ENCODE assay signal across 8 cellular contexts in genomic region chr15:63939531-63940130, GRCh38.
DNase-seq lines count a peak whose midpoint lies in the region; ATAC-seq and TF ChIP-seq lines count a peak whose summit lies in the region.

No MANE protein-coding gene starts in this region.

- peaks cover 5% of the 10 kb centered on the region for H3K4me1 ChIP-seq in mucosa of descending colon (ENCODE audit: low read depth)

- intact Hi-C loops in Right ventricle myocardium inferior (cut with DNase I): no loop called here
- intact Hi-C loops in cardiac septum (cut with DNase I): no loop called here
- intact Hi-C loops in mucosa of descending colon (cut with DNase I, micrococcal nuclease): loop anchor here (5.0 to 10.0 kb wide), 2 partner anchors 103 to 105 kb away; partner anchors contain the start of gene DAPK2 (in 1 of the 2)

- H3K4me3 ChIP-seq in choroid plexus epithelial cell (ENCODE audit: low read depth, low read length) (no peak overlapping the region), mucosa of descending colon (no peak overlapping the region)

- no peaks in the 10 kb centered on the region for H3K9me3 ChIP-seq in mucosa of descending colon

- no peaks in the 10 kb centered on the region for H3K36me3 ChIP-seq in mucosa of descending colon (ENCODE audit: low read depth)

- ATAC-seq in Right ventricle myocardium inferior (peak; percentile 72), mucosa of descending colon (peak; percentile 70), GM21723 (IDR thresholded peaks at IDR 0.05; ENCODE audit: unreplicated experiment) (no peak), HG02885 (IDR thresholded peaks at IDR 0.05; ENCODE audit: poor library complexity, unreplicated experiment) (no peak)

- no peak for TF ChIP-seq CTCF in choroid plexus epithelial cell (conservative IDR thresholded peaks at IDR 0.05; ENCODE audit: low read depth, low read length)
- TF ChIP-seq CTCF in mucosa of descending colon (IDR thresholded peaks at IDR 0.05): no peak

- no peak for DNase-seq in Right ventricle myocardium inferior (ENCODE audit: missing footprints)
- no peak for DNase-seq in cardiac septum (ENCODE audit: low spot score)
- DNase-seq in choroid plexus epithelial cell (ENCODE audit: low read depth): peak; percentile 92
- DNase-seq in mucosa of descending colon: peak in 1 of 3 donors; percentile 44
- no peak for DNase-seq in ecto neural progenitor cell (ENCODE audit: low spot score)
- no peak for DNase-seq in stimulated activated CD4-positive, alpha-beta T cell treated with anti-CD3 and anti-CD28 coated beads, Interleukin-2, amount 100 ng/mL, for 24 hours

Comparison
In these comparisons a context has a peak if more than half of its experiments do, and no peak if none do; other contexts are left out.
1. ATAC-seq: peak in Right ventricle myocardium inferior (single experiment) and mucosa of descending colon (single experiment); none in GM21723 (single experiment) and HG02885 (single experiment).
2. intact Hi-C loops: an anchor here in mucosa of descending colon (5.0 to 10.0 kb wide); none called in Right ventricle myocardium inferior and cardiac septum.